1 cellular context compared by ENCODE assay signal in the genomic region with DNA sequence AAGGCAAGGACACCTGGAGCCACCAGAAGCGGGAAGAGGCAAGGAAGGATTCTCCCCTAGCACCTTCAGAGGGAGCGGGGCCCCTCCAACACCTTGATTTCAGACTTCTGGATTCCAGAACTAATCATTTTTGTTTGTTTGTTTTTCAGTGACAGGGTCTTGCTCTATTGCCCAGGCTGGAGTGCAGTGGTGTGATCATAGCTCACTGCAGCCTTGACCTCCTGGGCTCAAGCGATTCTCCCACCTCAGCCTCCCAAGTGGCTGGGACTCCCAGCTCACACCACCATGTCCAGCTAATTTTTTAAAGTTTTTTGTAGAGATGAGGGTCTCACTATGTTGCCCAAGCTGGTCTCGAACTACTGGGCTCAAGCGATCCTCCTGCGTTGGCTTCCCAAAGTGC.
TF ChIP-seq lines count a peak whose summit lies in the region.

No MANE protein-coding gene starts in this region.

TF ChIP-seq in HepG2, 621 proteins besides CTCF, POLR2A, EP300 and RAD21:
- peak; percentile 10; the same call in 1 of the 2 replicates for TF ChIP-seq SALL1 (CRISPR knock-in tag; IDR thresholded peaks at IDR 0.05)
- TF ChIP-seq ZNF770 (CRISPR knock-in tag; IDR thresholded peaks at IDR 0.05), result peak; percentile 75
- peak; percentile 96 for TF ChIP-seq ZNF121 (CRISPR knock-in tag; IDR thresholded peaks at IDR 0.05)
